1 cellular context compared by ENCODE assay signal in genomic region chr7:37033141-37033540, GRCh38.
TF ChIP-seq lines count a peak whose summit lies in the region.

No MANE protein-coding gene starts in this region.

TF ChIP-seq in A549, 52 proteins besides CTCF, POLR2A, EP300 and RAD21 (continued from another document):
- TF ChIP-seq, protein P1, sequence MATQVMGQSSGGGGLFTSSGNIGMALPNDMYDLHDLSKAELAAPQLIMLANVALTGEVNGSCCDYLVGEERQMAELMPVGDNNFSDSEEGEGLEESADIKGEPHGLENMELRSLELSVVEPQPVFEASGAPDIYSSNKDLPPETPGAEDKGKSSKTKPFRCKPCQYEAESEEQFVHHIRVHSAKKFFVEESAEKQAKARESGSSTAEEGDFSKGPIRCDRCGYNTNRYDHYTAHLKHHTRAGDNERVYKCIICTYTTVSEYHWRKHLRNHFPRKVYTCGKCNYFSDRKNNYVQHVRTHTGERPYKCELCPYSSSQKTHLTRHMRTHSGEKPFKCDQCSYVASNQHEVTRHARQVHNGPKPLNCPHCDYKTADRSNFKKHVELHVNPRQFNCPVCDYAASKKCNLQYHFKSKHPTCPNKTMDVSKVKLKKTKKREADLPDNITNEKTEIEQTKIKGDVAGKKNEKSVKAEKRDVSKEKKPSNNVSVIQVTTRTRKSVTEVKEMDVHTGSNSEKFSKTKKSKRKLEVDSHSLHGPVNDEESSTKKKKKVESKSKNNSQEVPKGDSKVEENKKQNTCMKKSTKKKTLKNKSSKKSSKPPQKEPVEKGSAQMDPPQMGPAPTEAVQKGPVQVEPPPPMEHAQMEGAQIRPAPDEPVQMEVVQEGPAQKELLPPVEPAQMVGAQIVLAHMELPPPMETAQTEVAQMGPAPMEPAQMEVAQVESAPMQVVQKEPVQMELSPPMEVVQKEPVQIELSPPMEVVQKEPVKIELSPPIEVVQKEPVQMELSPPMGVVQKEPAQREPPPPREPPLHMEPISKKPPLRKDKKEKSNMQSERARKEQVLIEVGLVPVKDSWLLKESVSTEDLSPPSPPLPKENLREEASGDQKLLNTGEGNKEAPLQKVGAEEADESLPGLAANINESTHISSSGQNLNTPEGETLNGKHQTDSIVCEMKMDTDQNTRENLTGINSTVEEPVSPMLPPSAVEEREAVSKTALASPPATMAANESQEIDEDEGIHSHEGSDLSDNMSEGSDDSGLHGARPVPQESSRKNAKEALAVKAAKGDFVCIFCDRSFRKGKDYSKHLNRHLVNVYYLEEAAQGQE (IDR thresholded peaks at IDR 0.05): no peak
TF ChIP-seq in A549: peak in this region for 0.
